In genomic region chr3:167300210-167300609, GRCh38 we compare ENCODE assay signal across 4 cellular contexts.
"Had no signal": no experiment of that assay in that cellular context is flagged by ENCODE, and none has a peak within 500 bp of the region (broad histone marks: within the 10 kb centered on the region; RNA-seq: fewer than 3 reads in every experiment).

No MANE protein-coding gene starts in this region.

- H3K4me2 ChIP-seq: GM23338 had no signal

- DNase-seq: H9, HCEC 1CT had no signal

- H3K4me3 ChIP-seq: GM23338, K562 had no signal

- ATAC-seq: GM23338, K562 had no signal

- H2AFZ ChIP-seq: GM23338 had no signal
